ENCODE assay signal across 8 cellular contexts in the genomic region with DNA sequence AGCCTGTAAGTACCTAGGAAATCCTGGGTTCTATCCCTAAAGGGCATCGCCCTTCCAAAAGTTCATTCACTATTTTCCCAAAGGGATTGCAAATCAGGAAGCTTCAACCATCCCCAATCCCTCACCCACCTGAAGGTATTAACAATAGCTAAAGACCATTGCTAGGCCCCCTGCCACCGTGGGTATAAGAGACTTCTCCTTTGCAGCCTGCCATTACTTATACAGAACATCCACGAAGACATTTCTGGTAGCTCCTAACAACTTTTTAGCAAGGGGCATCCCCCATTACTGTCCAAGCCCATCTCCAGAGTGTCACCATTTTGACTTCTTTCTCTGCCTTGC. TPM values are rescaled to one million over a fixed set of nuclear protein-coding genes. Genes with fewer than 3 reads are reported as not detected.
DNase-seq lines count a peak whose midpoint lies in the region; ATAC-seq and TF ChIP-seq lines count a peak whose summit lies in the region.

No MANE protein-coding gene starts in this region.

- TF ChIP-seq CTCF in SK-N-SH (IDR thresholded peaks at IDR 0.05) (no peak), fibroblast of pulmonary artery (IDR thresholded peaks at IDR 0.05; ENCODE audit: low read length, missing control alignments) (no peak)

- no peaks in the 10 kb centered on the region for H3K27me3 ChIP-seq in SK-N-SH (ENCODE audit: insufficient read depth)
- no peaks in the 10 kb centered on the region for H3K27me3 ChIP-seq in SJCRH30

- no peak for DNase-seq in SK-N-SH
- DNase-seq in SJCRH30, result no peak
- DNase-seq in fibroblast of pulmonary artery (ENCODE audit: low read depth), result no peak
- DNase-seq in stimulated activated effector memory CD8-positive, alpha-beta T cell treated with anti-CD3 and anti-CD28 coated beads, Interleukin-12 subunit alpha, Interleukin-12 subunit beta, amount 100 ng/mL, for 72 hours (ENCODE audit: low spot score in 2 of 2), result no peak
- DNase-seq in OCI-M1 (lab: John Stamatoyannopoulos, UW), result no peak
- no peak for DNase-seq in NCI-H1694 (lab: John Stamatoyannopoulos, UW)
- no peak for DNase-seq in stimulated activated CD4-positive, alpha-beta T cell treated with anti-CD3 and anti-CD28 coated beads, Interleukin-15, amount 100 ng/mL, for 24 hours

- H3K4me1 ChIP-seq in SK-N-SH (ENCODE audit: control insufficient read depth in 1 of 2, insufficient read depth in 2 of 2, low read depth in 1 of 2, low read length in 1 of 2) (peaks cover 4 to 34% of the 10 kb centered on the region in 2 experiments; a peak in 2 of 4 replicates), SJCRH30 (peaks cover 3% of the 10 kb centered on the region)

- H3K27ac ChIP-seq in SK-N-SH (ENCODE audit: low read depth in 2 of 2, low read length in 1 of 2), result peak overlapping the region in 1 of 2 experiments; percentile 35; a peak in 1 of 4 replicates
- no peak overlapping the region for H3K27ac ChIP-seq in SJCRH30

- no peaks in the 10 kb centered on the region for H3F3A ChIP-seq in SK-N-SH (replicated peaks; ENCODE audit: insufficient read depth)

- H3K4me3 Mint-ChIP-seq in stimulated activated effector memory CD8-positive, alpha-beta T cell treated with anti-CD3 and anti-CD28 coated beads, Interleukin-12 subunit alpha, Interleukin-12 subunit beta, amount 100 ng/mL, for 72 hours, result peak overlapping the region; percentile 73

- WGBS in SK-N-SH (ENCODE audit: low lambda C conversion rate), result 0% methylated on average over 3 of the region's 3 CpGs

- H3K9me3 ChIP-seq in SK-N-SH (no peaks in the 10 kb centered on the region), SJCRH30 (replicated peaks) (no peaks in the 10 kb centered on the region)

- peaks cover 6% of the 10 kb centered on the region for H3K36me3 Mint-ChIP-seq in stimulated activated effector memory CD8-positive, alpha-beta T cell treated with anti-CD3 and anti-CD28 coated beads, Interleukin-12 subunit alpha, Interleukin-12 subunit beta, amount 100 ng/mL, for 72 hours

- peak overlapping the region; percentile 32 for H3K27ac Mint-ChIP-seq in stimulated activated effector memory CD8-positive, alpha-beta T cell treated with anti-CD3 and anti-CD28 coated beads, Interleukin-12 subunit alpha, Interleukin-12 subunit beta, amount 100 ng/mL, for 72 hours

- no peaks in the 10 kb centered on the region for H4K20me1 ChIP-seq in SK-N-SH (ENCODE audit: insufficient read depth)

- TF ChIP-seq RAD21 in SK-N-SH (IDR thresholded peaks at IDR 0.05; ENCODE audit: low read length), result no peak

- no peaks in the 10 kb centered on the region for H3K9me2 ChIP-seq in SK-N-SH

- CTCF ChIA-PET in SK-N-SH (lab: Yijun Ruan, JAX), result interaction anchor here (1.2 to 19.6 kb wide), 11 partner anchors 13 to 204 kb away, joined by 3 to 568 read pairs (median 21); partner anchors contain the start of genes HOXC10, HOXC5, HOXC6 and HOXC8

- TF ChIP-seq EP300 in SK-N-SH (IDR thresholded peaks at IDR 0.05; ENCODE audit: borderline replicate concordance in 1 of 2, low read depth in 1 of 2, low read length in 1 of 2), result no peak

- H2AFZ ChIP-seq in SK-N-SH (ENCODE audit: low read depth), result peak overlapping the region; percentile 92

- POLR2A ChIA-PET in SK-N-SH (lab: Yijun Ruan, JAX), result interaction anchor here (0.7 to 1.7 kb wide), 5 partner anchors 14 to 157 kb away, joined by 3 to 11 read pairs (median 6); partner anchors contain the start of genes HOXC4 and HOXC5

- H3K4me3 ChIP-seq in SK-N-SH (ENCODE audit: low read depth in 2 of 2, low read length in 1 of 2) (peak overlapping the region; percentile 40 to 42; a peak in 3 of 4 replicates), SJCRH30 (peak overlapping the region; percentile 86), fibroblast of pulmonary artery (replicated peaks; ENCODE audit: low read depth, low read length) (peak overlapping the region; percentile 88)

- peak overlapping the region; percentile 64 for H3K4me2 ChIP-seq in SK-N-SH

- peaks cover 34% of the 10 kb centered on the region; the same call in 1 of the 2 replicates for H3K79me2 ChIP-seq in SK-N-SH (ENCODE audit: insufficient read depth)

- H3K9ac ChIP-seq in SK-N-SH, result no peak overlapping the region

- no peak for ATAC-seq in SK-N-SH treated with all-trans-retinoic acid at 6 μM for 48 hours
- no peak for ATAC-seq in stimulated activated effector memory CD8-positive, alpha-beta T cell treated with anti-CD3 and anti-CD28 coated beads, Interleukin-12 subunit alpha, Interleukin-12 subunit beta, amount 100 ng/mL, for 72 hours

- peaks cover 4 to 7% of the 10 kb centered on the region in 2 experiments for H3K36me3 ChIP-seq in SK-N-SH (replicated peaks in 1 of 2; ENCODE audit: control insufficient read depth in 1 of 2, insufficient read depth in 2 of 2, low read length in 1 of 2)
- H3K36me3 ChIP-seq in SJCRH30, result no peaks in the 10 kb centered on the region

- no peaks in the 10 kb centered on the region for H3K9me3 Mint-ChIP-seq in stimulated activated effector memory CD8-positive, alpha-beta T cell treated with anti-CD3 and anti-CD28 coated beads, Interleukin-12 subunit alpha, Interleukin-12 subunit beta, amount 100 ng/mL, for 72 hours

- H3K4me1 Mint-ChIP-seq in stimulated activated effector memory CD8-positive, alpha-beta T cell treated with anti-CD3 and anti-CD28 coated beads, Interleukin-12 subunit alpha, Interleukin-12 subunit beta, amount 100 ng/mL, for 72 hours, result peaks cover 17% of the 10 kb centered on the region

TF ChIP-seq in SK-N-SH, 30 proteins besides CTCF, POLR2A, EP300 and RAD21 (continues in another document):
- no peak for TF ChIP-seq CHD2 (IDR thresholded peaks at IDR 0.05; ENCODE audit: low read length, partially characterized antibody)
- no peak for TF ChIP-seq JUND (IDR thresholded peaks at IDR 0.05)
- TF ChIP-seq MAX (IDR thresholded peaks at IDR 0.05; ENCODE audit: low read depth), result no peak
- no peak for TF ChIP-seq NRF1 (IDR thresholded peaks at IDR 0.05; ENCODE audit: low read depth, low read length)
- TF ChIP-seq FOXJ3 (CRISPR knock-in tag; IDR thresholded peaks at IDR 0.05), result no peak
- TF ChIP-seq MEF2A (IDR thresholded peaks at IDR 0.05; ENCODE audit: borderline replicate concordance, low read depth), result no peak
- no peak for TF ChIP-seq EZH2phosphoT487 (IDR thresholded peaks at IDR 0.05; ENCODE audit: borderline replicate concordance, low read depth)
- TF ChIP-seq RFX5 (IDR thresholded peaks at IDR 0.05; ENCODE audit: low read length), result no peak
- TF ChIP-seq PBX3 (IDR thresholded peaks at IDR 0.05), result no peak
- no peak for TF ChIP-seq SIN3A (IDR thresholded peaks at IDR 0.05; ENCODE audit: borderline replicate concordance, low read depth, low read length)
- no peak for TF ChIP-seq FOSL2 (IDR thresholded peaks at IDR 0.05; ENCODE audit: borderline replicate concordance, low read depth)

TF ChIP-seq in SK-N-SH treated with all-trans-retinoic acid at 6 μM for 48 hours, 23 proteins besides CTCF, POLR2A, EP300 and RAD21 (continues in another document):
- TF ChIP-seq ZFP30 (CRISPR knock-in tag; IDR thresholded peaks at IDR 0.05) (no peak), BACH2 (CRISPR knock-in tag; IDR thresholded peaks at IDR 0.05; ENCODE audit: borderline replicate concordance) (no peak), SNAI2 (CRISPR knock-in tag; IDR thresholded peaks at IDR 0.05) (no peak), TSHZ2 (CRISPR knock-in tag; IDR thresholded peaks at IDR 0.05) (no peak), ZC3H10 (CRISPR knock-in tag; IDR thresholded peaks at IDR 0.05) (no peak), ZNF565 (CRISPR knock-in tag; conservative IDR thresholded peaks at IDR 0.05; ENCODE audit: low read depth) (no peak), TCF4 (CRISPR knock-in tag; IDR thresholded peaks at IDR 0.05; ENCODE audit: borderline replicate concordance) (no peak), ZNF8 (CRISPR knock-in tag; IDR thresholded peaks at IDR 0.05) (no peak), TOX (CRISPR knock-in tag; IDR thresholded peaks at IDR 0.05; ENCODE audit: borderline replicate concordance) (no peak), CSDC2 (CRISPR knock-in tag; IDR thresholded peaks at IDR 0.05) (no peak), OSR1 (CRISPR knock-in tag; IDR thresholded peaks at IDR 0.05) (no peak), ISL1 (CRISPR knock-in tag; IDR thresholded peaks at IDR 0.05) (no peak)
- TF ChIP-seq, protein P1, sequence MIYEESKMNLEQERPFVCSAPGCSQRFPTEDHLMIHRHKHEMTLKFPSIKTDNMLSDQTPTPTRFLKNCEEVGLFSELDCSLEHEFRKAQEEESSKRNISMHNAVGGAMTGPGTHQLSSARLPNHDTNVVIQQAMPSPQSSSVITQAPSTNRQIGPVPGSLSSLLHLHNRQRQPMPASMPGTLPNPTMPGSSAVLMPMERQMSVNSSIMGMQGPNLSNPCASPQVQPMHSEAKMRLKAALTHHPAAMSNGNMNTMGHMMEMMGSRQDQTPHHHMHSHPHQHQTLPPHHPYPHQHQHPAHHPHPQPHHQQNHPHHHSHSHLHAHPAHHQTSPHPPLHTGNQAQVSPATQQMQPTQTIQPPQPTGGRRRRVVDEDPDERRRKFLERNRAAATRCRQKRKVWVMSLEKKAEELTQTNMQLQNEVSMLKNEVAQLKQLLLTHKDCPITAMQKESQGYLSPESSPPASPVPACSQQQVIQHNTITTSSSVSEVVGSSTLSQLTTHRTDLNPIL (CRISPR knock-in tag; IDR thresholded peaks at IDR 0.05; ENCODE audit: low read depth), result no peak

RNA-seq across cellular contexts. Expression of gene SMUG1, which starts 0.4 kb away (rescaled TPM):
- polyA plus RNA-seq in SK-N-SH (2012; rRNA removed), result 61.3 and 78.4 TPM in 2 replicates
- polyA plus RNA-seq in SK-N-SH (2012; cell fraction: cytosol; rRNA removed), result 42.3 and 50.3 TPM in 2 replicates
- 113 and 138 TPM in 2 replicates for polyA plus RNA-seq in SK-N-SH (2012; cell fraction: nucleus; rRNA removed)
- 25.9 and 30.1 TPM in 2 replicates for total RNA-seq in SJCRH30 (2014; rRNA removed; shearing (Covaris generic))
